1 cellular context compared by ENCODE assay signal in genomic region chr10:11756766-11757315, GRCh38.
TF ChIP-seq lines count a peak whose summit lies in the region.

No MANE protein-coding gene starts in this region.

TF ChIP-seq in GM23338, 12 proteins besides CTCF, POLR2A, EP300 and RAD21 (continued from another document):
- TF ChIP-seq ZNF462 (CRISPR knock-in tag; IDR thresholded peaks at IDR 0.05) (no peak), REST (IDR thresholded peaks at IDR 0.05; ENCODE audit: unreplicated experiment) (no peak), STAT1 (IDR thresholded peaks at IDR 0.05; ENCODE audit: unreplicated experiment) (no peak), ZNF331 (CRISPR knock-in tag; IDR thresholded peaks at IDR 0.05; ENCODE audit: low read depth) (no peak), NANOG (IDR thresholded peaks at IDR 0.05; ENCODE audit: borderline replicate concordance) (no peak), JUNB (IDR thresholded peaks at IDR 0.05; ENCODE audit: unreplicated experiment) (no peak), EZH2 (IDR thresholded peaks at IDR 0.05; ENCODE audit: low read depth, unreplicated experiment) (no peak), EZH2phosphoT487 (IDR thresholded peaks at IDR 0.05; ENCODE audit: unreplicated experiment) (no peak)
